In genomic region chr3:58272891-58273290, GRCh38 we compare ENCODE assay signal across 2 cellular contexts.
TF ChIP-seq lines count a peak whose summit lies in the region.

No MANE protein-coding gene starts in this region.

TF ChIP-seq in SK-N-SH treated with all-trans-retinoic acid at 6 μM for 48 hours, 23 proteins besides CTCF, POLR2A, EP300 and RAD21:
- no peak for TF ChIP-seq BACH2 (CRISPR knock-in tag; IDR thresholded peaks at IDR 0.05; ENCODE audit: borderline replicate concordance)
- TF ChIP-seq ZNF70 (CRISPR knock-in tag; IDR thresholded peaks at IDR 0.05): no peak
- TF ChIP-seq ZNF8 (CRISPR knock-in tag; IDR thresholded peaks at IDR 0.05): no peak
- TF ChIP-seq RARB (CRISPR knock-in tag; IDR thresholded peaks at IDR 0.05): no peak
- no peak for TF ChIP-seq PATZ1 (CRISPR knock-in tag; IDR thresholded peaks at IDR 0.05; ENCODE audit: borderline replicate concordance)
- TF ChIP-seq ISL1 (CRISPR knock-in tag; IDR thresholded peaks at IDR 0.05): no peak
- TF ChIP-seq ESRRG (CRISPR knock-in tag; IDR thresholded peaks at IDR 0.05): no peak
- no peak for TF ChIP-seq ZNF565 (CRISPR knock-in tag; conservative IDR thresholded peaks at IDR 0.05; ENCODE audit: low read depth)
- no peak for TF ChIP-seq SNAI2 (CRISPR knock-in tag; IDR thresholded peaks at IDR 0.05)
- no peak for TF ChIP-seq CREB5 (CRISPR knock-in tag; IDR thresholded peaks at IDR 0.05; ENCODE audit: low read depth)
- no peak for TF ChIP-seq TCF4 (CRISPR knock-in tag; IDR thresholded peaks at IDR 0.05; ENCODE audit: borderline replicate concordance)
- TF ChIP-seq POU6F1 (CRISPR knock-in tag; IDR thresholded peaks at IDR 0.05; ENCODE audit: borderline replicate concordance, low read depth): no peak
- no peak for TF ChIP-seq GLIS3 (CRISPR knock-in tag; IDR thresholded peaks at IDR 0.05)
- TF ChIP-seq ZFP3 (CRISPR knock-in tag; IDR thresholded peaks at IDR 0.05): no peak
- TF ChIP-seq TSHZ2 (CRISPR knock-in tag; IDR thresholded peaks at IDR 0.05): no peak
- no peak for TF ChIP-seq CSRNP3 (CRISPR knock-in tag; IDR thresholded peaks at IDR 0.05)
- no peak for TF ChIP-seq CSDC2 (CRISPR knock-in tag; IDR thresholded peaks at IDR 0.05)

TF ChIP-seq in endothelial cell of umbilical vein, 7 proteins besides CTCF, POLR2A, EP300 and RAD21:
- TF ChIP-seq MAX (IDR thresholded peaks at IDR 0.05; ENCODE audit: insufficient read depth, insufficient read length): no peak
- TF ChIP-seq JUN (IDR thresholded peaks at IDR 0.05; ENCODE audit: borderline replicate concordance, insufficient read depth, insufficient read length, low read depth): no peak
- TF ChIP-seq POLR2AphosphoS5 (IDR thresholded peaks at IDR 0.05; ENCODE audit: insufficient read depth, low read depth, low read length): no peak
- no peak for TF ChIP-seq EZH2 (IDR thresholded peaks at IDR 0.05; ENCODE audit: borderline replicate concordance, low read depth, low read length, severe bottlenecking)
- TF ChIP-seq GATA2 (IDR thresholded peaks at IDR 0.05; ENCODE audit: insufficient read depth, insufficient read length, low read depth, low read length): no peak
- TF ChIP-seq FOS (IDR thresholded peaks at IDR 0.05; ENCODE audit: borderline replicate concordance, insufficient read depth, low read length): no peak
- no peak for TF ChIP-seq MYC (IDR thresholded peaks at IDR 0.05; ENCODE audit: low read depth, low read length)
